In the genomic region with DNA sequence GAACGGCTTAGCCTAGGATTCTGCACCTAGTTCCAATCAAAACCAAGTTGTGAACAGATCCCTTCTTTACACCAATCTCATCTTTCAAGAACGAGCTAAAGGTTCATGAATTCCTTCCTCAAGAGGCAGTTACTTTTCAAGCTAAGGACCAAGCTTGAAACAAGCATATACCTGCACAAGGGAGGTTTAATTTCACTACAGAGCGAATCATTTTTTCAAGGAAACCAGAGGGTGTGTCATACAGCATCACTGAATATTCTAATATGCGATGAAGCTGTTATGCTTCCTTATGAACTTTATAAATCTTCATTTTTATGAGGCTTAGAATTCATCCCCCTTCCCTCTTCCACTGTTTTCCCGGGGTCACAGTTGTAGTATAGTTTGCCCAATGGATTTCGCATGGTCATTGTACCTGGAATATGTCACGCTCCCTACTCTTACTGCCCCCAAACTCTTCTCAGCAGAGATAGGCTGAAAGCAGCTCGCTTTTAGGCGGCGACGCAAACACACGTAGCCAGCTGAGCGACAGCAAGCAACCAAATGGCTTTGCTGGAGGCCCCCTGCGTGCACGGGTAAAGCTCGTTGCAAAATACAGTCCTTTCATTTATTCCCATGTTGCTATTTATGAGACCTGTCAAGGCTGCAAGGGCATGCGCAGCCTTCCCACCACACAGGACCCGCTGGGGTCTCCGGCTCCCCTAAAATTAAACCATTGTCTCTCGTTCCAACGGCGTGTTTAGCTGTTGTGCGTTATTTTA, we compare ENCODE assay signal across 1 cellular context.
TF ChIP-seq lines count a peak whose summit lies in the region.

No MANE protein-coding gene starts in this region.

TF ChIP-seq in K562, 482 proteins besides CTCF, POLR2A, EP300 and RAD21 (continued from another document and continues in another):
- TF ChIP-seq, protein P1, sequence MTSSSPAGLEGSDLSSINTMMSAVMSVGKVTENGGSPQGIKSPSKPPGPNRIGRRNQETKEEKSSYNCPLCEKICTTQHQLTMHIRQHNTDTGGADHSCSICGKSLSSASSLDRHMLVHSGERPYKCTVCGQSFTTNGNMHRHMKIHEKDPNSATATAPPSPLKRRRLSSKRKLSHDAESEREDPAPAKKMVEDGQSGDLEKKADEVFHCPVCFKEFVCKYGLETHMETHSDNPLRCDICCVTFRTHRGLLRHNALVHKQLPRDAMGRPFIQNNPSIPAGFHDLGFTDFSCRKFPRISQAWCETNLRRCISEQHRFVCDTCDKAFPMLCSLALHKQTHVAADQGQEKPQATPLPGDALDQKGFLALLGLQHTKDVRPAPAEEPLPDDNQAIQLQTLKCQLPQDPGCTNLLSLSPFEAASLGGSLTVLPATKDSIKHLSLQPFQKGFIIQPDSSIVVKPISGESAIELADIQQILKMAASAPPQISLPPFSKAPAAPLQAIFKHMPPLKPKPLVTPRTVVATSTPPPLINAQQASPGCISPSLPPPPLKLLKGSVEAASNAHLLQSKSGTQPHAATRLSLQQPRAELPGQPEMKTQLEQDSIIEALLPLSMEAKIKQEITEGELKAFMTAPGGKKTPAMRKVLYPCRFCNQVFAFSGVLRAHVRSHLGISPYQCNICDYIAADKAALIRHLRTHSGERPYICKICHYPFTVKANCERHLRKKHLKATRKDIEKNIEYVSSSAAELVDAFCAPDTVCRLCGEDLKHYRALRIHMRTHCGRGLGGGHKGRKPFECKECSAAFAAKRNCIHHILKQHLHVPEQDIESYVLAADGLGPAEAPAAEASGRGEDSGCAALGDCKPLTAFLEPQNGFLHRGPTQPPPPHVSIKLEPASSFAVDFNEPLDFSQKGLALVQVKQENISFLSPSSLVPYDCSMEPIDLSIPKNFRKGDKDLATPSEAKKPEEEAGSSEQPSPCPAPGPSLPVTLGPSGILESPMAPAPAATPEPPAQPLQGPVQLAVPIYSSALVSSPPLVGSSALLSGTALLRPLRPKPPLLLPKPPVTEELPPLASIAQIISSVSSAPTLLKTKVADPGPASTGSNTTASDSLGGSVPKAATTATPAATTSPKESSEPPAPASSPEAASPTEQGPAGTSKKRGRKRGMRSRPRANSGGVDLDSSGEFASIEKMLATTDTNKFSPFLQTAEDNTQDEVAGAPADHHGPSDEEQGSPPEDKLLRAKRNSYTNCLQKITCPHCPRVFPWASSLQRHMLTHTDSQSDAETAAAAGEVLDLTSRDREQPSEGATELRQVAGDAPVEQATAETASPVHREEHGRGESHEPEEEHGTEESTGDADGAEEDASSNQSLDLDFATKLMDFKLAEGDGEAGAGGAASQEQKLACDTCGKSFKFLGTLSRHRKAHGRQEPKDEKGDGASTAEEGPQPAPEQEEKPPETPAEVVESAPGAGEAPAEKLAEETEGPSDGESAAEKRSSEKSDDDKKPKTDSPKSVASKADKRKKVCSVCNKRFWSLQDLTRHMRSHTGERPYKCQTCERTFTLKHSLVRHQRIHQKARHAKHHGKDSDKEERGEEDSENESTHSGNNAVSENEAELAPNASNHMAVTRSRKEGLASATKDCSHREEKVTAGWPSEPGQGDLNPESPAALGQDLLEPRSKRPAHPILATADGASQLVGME (CRISPR knock-in tag; IDR thresholded peaks at IDR 0.05): no peak
- TF ChIP-seq, protein P2, sequence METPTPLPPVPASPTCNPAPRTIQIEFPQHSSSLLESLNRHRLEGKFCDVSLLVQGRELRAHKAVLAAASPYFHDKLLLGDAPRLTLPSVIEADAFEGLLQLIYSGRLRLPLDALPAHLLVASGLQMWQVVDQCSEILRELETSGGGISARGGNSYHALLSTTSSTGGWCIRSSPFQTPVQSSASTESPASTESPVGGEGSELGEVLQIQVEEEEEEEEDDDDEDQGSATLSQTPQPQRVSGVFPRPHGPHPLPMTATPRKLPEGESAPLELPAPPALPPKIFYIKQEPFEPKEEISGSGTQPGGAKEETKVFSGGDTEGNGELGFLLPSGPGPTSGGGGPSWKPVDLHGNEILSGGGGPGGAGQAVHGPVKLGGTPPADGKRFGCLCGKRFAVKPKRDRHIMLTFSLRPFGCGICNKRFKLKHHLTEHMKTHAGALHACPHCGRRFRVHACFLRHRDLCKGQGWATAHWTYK (CRISPR knock-in tag; IDR thresholded peaks at IDR 0.05): no peak
- TF ChIP-seq, protein P3, sequence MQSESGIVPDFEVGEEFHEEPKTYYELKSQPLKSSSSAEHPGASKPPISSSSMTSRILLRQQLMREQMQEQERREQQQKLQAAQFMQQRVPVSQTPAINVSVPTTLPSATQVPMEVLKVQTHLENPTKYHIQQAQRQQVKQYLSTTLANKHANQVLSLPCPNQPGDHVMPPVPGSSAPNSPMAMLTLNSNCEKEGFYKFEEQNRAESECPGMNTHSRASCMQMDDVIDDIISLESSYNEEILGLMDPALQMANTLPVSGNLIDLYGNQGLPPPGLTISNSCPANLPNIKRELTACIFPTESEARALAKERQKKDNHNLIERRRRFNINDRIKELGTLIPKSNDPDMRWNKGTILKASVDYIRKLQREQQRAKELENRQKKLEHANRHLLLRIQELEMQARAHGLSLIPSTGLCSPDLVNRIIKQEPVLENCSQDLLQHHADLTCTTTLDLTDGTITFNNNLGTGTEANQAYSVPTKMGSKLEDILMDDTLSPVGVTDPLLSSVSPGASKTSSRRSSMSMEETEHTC (IDR thresholded peaks at IDR 0.05): no peak
- TF ChIP-seq RB1 (IDR thresholded peaks at IDR 0.05; ENCODE audit: low read depth): peak; percentile 43; the same call in 1 of the 2 replicates
- TF ChIP-seq ZNF778 (CRISPR knock-in tag; IDR thresholded peaks at IDR 0.05): no peak
- TF ChIP-seq KHSRP (IDR thresholded peaks at IDR 0.05): 0 out of 2 replicates have a peak, but pooled peaks have one; percentile 48
- no peak for TF ChIP-seq FOXJ2 (tag; IDR thresholded peaks at IDR 0.05)
- TF ChIP-seq ZNF384 (IDR thresholded peaks at IDR 0.05; ENCODE audit: low read depth, low read length): no peak
- no peak for TF ChIP-seq ZNF124 (CRISPR knock-in tag; IDR thresholded peaks at IDR 0.05)
- TF ChIP-seq ZNF551 (CRISPR knock-in tag; IDR thresholded peaks at IDR 0.05): no peak
- TF ChIP-seq CEBPB (tag; IDR thresholded peaks at IDR 0.05): peak; percentile 36; the same call in 1 of the 2 replicates
- no peak for TF ChIP-seq NFIX (CRISPR knock-in tag; IDR thresholded peaks at IDR 0.05; ENCODE audit: low read depth)
- TF ChIP-seq RFX5 (IDR thresholded peaks at IDR 0.05; ENCODE audit: low read depth, low read length): no peak
- TF ChIP-seq, protein P4, sequence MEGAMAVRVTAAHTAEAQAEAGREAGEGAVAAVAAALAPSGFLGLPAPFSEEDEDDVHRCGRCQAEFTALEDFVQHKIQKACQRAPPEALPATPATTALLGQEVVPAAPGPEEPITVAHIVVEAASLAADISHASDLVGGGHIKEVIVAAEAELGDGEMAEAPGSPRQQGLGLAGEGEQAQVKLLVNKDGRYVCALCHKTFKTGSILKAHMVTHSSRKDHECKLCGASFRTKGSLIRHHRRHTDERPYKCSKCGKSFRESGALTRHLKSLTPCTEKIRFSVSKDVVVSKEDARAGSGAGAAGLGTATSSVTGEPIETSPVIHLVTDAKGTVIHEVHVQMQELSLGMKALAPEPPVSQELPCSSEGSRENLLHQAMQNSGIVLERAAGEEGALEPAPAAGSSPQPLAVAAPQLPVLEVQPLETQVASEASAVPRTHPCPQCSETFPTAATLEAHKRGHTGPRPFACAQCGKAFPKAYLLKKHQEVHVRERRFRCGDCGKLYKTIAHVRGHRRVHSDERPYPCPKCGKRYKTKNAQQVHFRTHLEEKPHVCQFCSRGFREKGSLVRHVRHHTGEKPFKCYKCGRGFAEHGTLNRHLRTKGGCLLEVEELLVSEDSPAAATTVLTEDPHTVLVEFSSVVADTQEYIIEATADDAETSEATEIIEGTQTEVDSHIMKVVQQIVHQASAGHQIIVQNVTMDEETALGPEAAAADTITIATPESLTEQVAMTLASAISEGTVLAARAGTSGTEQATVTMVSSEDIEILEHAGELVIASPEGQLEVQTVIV (CRISPR knock-in tag; IDR thresholded peaks at IDR 0.05; ENCODE audit: borderline replicate concordance): no peak
- no peak for TF ChIP-seq ZNF561 (CRISPR knock-in tag; conservative IDR thresholded peaks at IDR 0.05)
- no peak for TF ChIP-seq TEAD1 (CRISPR knock-in tag; IDR thresholded peaks at IDR 0.05)
- TF ChIP-seq SMC3 (conservative IDR thresholded peaks at IDR 0.05; ENCODE audit: insufficient read depth, low read depth, low read length): no peak
- TF ChIP-seq ZNF444 (CRISPR knock-in tag; IDR thresholded peaks at IDR 0.05): no peak
- TF ChIP-seq NEUROD1 (IDR thresholded peaks at IDR 0.05; ENCODE audit: borderline replicate concordance, low read depth, low read length, partially characterized antibody): peak; percentile 58
- TF ChIP-seq RAD51 (IDR thresholded peaks at IDR 0.05; ENCODE audit: borderline replicate concordance, low read depth): no peak
- peak in 1 of 2 experiments; percentile 52; a peak in 1 of 4 replicates for TF ChIP-seq ARNT (IDR thresholded peaks at IDR 0.05)
- no peak for TF ChIP-seq ZFPM2 (CRISPR knock-in tag; IDR thresholded peaks at IDR 0.05)
- TF ChIP-seq ARID1B (IDR thresholded peaks at IDR 0.05): no peak; the same call in 1 of the 2 replicates
- TF ChIP-seq, protein P5, sequence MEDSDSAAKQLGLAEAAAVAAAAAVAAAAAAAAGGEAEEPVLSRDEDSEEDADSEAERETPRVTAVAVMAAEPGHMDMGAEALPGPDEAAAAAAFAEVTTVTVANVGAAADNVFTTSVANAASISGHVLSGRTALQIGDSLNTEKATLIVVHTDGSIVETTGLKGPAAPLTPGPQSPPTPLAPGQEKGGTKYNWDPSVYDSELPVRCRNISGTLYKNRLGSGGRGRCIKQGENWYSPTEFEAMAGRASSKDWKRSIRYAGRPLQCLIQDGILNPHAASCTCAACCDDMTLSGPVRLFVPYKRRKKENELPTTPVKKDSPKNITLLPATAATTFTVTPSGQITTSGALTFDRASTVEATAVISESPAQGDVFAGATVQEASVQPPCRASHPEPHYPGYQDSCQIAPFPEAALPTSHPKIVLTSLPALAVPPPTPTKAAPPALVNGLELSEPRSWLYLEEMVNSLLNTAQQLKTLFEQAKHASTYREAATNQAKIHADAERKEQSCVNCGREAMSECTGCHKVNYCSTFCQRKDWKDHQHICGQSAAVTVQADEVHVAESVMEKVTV (CRISPR knock-in tag; IDR thresholded peaks at IDR 0.05): no peak
- TF ChIP-seq, protein P6, sequence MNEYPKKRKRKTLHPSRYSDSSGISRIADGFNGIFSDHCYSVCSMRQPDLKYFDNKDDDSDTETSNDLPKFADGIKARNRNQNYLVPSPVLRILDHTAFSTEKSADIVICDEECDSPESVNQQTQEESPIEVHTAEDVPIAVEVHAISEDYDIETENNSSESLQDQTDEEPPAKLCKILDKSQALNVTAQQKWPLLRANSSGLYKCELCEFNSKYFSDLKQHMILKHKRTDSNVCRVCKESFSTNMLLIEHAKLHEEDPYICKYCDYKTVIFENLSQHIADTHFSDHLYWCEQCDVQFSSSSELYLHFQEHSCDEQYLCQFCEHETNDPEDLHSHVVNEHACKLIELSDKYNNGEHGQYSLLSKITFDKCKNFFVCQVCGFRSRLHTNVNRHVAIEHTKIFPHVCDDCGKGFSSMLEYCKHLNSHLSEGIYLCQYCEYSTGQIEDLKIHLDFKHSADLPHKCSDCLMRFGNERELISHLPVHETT (CRISPR knock-in tag; conservative IDR thresholded peaks at IDR 0.05 in 1 of 2, IDR thresholded peaks at IDR 0.05 in 1 of 2): no peak
- peak; percentile 91 for TF ChIP-seq TAF1 (IDR thresholded peaks at IDR 0.05; ENCODE audit: control insufficient read depth, extremely low read depth, insufficient read depth, low read length, severe bottlenecking)
- TF ChIP-seq SIN3A (IDR thresholded peaks at IDR 0.05; ENCODE audit: borderline replicate concordance in 2 of 2, control insufficient read depth in 1 of 2, low read depth in 2 of 2, low read length in 2 of 2): peak in 1 of 2 experiments; percentile 95; a peak in 1 of 4 replicates
- TF ChIP-seq, protein P7, sequence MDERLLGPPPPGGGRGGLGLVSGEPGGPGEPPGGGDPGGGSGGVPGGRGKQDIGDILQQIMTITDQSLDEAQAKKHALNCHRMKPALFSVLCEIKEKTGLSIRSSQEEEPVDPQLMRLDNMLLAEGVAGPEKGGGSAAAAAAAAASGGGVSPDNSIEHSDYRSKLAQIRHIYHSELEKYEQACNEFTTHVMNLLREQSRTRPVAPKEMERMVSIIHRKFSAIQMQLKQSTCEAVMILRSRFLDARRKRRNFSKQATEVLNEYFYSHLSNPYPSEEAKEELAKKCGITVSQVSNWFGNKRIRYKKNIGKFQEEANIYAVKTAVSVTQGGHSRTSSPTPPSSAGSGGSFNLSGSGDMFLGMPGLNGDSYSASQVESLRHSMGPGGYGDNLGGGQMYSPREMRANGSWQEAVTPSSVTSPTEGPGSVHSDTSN (CRISPR knock-in tag; IDR thresholded peaks at IDR 0.05; ENCODE audit: low read depth): no peak
- TF ChIP-seq, protein P7 (tag; conservative IDR thresholded peaks at IDR 0.05; ENCODE audit: low read depth): 0 out of 2 replicates have a peak, but pooled peaks have one; percentile 19
- no peak for TF ChIP-seq ZNF311 (CRISPR knock-in tag; IDR thresholded peaks at IDR 0.05)
- TF ChIP-seq, protein P8, sequence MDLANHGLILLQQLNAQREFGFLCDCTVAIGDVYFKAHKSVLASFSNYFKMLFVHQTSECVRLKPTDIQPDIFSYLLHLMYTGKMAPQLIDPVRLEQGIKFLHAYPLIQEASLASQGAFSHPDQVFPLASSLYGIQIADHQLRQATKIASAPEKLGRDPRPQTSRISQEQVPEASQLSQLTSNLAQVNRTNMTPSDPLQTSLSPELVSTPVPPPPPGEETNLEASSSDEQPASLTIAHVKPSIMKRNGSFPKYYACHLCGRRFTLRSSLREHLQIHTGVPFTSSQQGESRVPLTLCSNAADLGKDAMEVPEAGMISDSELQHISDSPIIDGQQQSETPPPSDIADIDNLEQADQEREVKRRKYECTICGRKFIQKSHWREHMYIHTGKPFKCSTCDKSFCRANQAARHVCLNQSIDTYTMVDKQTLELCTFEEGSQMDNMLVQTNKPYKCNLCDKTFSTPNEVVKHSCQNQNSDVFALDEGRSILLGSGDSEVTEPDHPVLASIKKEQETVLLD (IDR thresholded peaks at IDR 0.05): no peak
- TF ChIP-seq, protein P9, sequence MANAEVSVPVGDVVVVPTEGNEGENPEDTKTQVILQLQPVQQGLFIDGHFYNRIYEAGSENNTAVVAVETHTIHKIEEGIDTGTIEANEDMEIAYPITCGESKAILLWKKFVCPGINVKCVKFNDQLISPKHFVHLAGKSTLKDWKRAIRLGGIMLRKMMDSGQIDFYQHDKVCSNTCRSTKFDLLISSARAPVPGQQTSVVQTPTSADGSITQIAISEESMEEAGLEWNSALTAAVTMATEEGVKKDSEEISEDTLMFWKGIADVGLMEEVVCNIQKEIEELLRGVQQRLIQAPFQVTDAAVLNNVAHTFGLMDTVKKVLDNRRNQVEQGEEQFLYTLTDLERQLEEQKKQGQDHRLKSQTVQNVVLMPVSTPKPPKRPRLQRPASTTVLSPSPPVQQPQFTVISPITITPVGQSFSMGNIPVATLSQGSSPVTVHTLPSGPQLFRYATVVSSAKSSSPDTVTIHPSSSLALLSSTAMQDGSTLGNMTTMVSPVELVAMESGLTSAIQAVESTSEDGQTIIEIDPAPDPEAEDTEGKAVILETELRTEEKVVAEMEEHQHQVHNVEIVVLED (CRISPR knock-in tag; IDR thresholded peaks at IDR 0.05): no peak
- TF ChIP-seq ILF3 (IDR thresholded peaks at IDR 0.05; ENCODE audit: borderline replicate concordance): no peak
- TF ChIP-seq GTF2E2 (tag; IDR thresholded peaks at IDR 0.05): no peak
- no peak for TF ChIP-seq TCF7L2 (IDR thresholded peaks at IDR 0.05; ENCODE audit: low read depth, low read length)
- TF ChIP-seq ELF4 (CRISPR knock-in tag; IDR thresholded peaks at IDR 0.05): no peak
